14 cellular contexts compared by ENCODE assay signal in the genomic region with DNA sequence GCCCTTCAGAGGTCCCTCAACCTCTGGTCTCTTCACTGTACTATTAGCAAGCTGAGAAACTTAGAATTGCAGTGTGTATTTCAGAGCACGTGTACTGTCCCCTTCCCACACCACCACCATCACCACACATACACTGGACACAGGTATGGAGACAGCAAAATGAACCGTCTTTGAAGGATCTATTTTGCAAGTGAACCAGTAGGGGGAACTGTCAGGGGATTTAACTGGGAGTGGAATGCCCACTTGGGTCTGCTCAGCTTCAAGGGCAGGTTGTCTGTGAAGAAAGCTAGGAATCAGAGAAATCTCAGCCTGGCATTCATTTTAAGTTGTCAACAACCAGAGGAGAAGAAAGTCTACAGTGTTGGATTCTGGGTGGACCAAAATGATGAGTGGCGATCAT.
DNase-seq lines count a peak whose midpoint lies in the region; ATAC-seq and TF ChIP-seq lines count a peak whose summit lies in the region.
"Had no signal": no experiment of that assay in that cellular context is flagged by ENCODE, and none has a peak within 500 bp of the region (broad histone marks: within the 10 kb centered on the region; RNA-seq: fewer than 3 reads in every experiment).

No MANE protein-coding gene starts in this region.

- no peak overlapping the region for H3K4ac ChIP-seq in neuronal stem cell (ENCODE audit: low read length)

- peaks cover 10% of the 10 kb centered on the region for H3K4me1 ChIP-seq in GM23338 (ENCODE audit: insufficient read depth)
- peaks cover 26% of the 10 kb centered on the region for H3K4me1 ChIP-seq in hepatocyte (ENCODE audit: insufficient read depth)
- H3K4me1 ChIP-seq in neuronal stem cell (ENCODE audit: control insufficient read depth in 2 of 2, insufficient read depth in 1 of 2, low read depth in 1 of 2, low read length in 2 of 2), result no peaks in the 10 kb centered on the region

- H3K36me3 ChIP-seq in GM23338 (ENCODE audit: insufficient read depth) (no peaks in the 10 kb centered on the region), SU-DHL-6 (ENCODE audit: low read length) (no peaks in the 10 kb centered on the region), hepatocyte (replicated peaks; ENCODE audit: insufficient read depth, low read depth) (no peaks in the 10 kb centered on the region), neuronal stem cell (replicated peaks in 1 of 2; ENCODE audit: control insufficient read depth in 2 of 2, insufficient read depth in 2 of 2, low read length in 2 of 2) (no peaks in the 10 kb centered on the region)
- H3K36me3 ChIP-seq: left lung had no signal

- no peak overlapping the region for H3K4me3 Mint-ChIP-seq in GM23338
- H3K4me3 Mint-ChIP-seq: dendritic cell treated with granulocyte-macrophage colony-stimulating factor and Interleukin-4, amounts not matched to agents 40 ng/mL and 50 ng/mL, for 4 days; T-cell had no signal

- H3K4me1 Mint-ChIP-seq in GM23338, result peaks cover 23% of the 10 kb centered on the region
- H3K4me1 Mint-ChIP-seq: T-cell had no signal

- H2BK5ac ChIP-seq in neuronal stem cell (ENCODE audit: low read length), result no peak overlapping the region

- POLR2A ChIA-PET in AG04450 (lab: Yijun Ruan, JAX), result no interaction called here

- H4K8ac ChIP-seq in neuronal stem cell (ENCODE audit: low read depth, low read length), result no peak overlapping the region

- H3K4me3 ChIP-seq in AG04450 (ENCODE audit: low read depth, low read length) (no peak overlapping the region), GM23338 (no peak overlapping the region), SU-DHL-6 (ENCODE audit: insufficient read depth, low read length, poor library complexity, severe bottlenecking) (no peak overlapping the region), hepatocyte (no peak overlapping the region), neuronal stem cell (ENCODE audit: low read length in 2 of 2) (no peak overlapping the region)
- H3K4me3 ChIP-seq: left lung had no signal

- H3K36me3 Mint-ChIP-seq in GM23338 (ENCODE audit: low read depth), result peaks cover 3% of the 10 kb centered on the region; the same call in 1 of the 3 replicates

- CTCF ChIA-PET in AG04450 (lab: Charles Lee), result no interaction called here

- H3K9ac ChIP-seq in SU-DHL-6 (ENCODE audit: low read length), result no peak overlapping the region
- H3K9ac ChIP-seq in neuronal stem cell (ENCODE audit: low read depth, low read length, poor library complexity), result no peak overlapping the region

- ATAC-seq in GM23338 (peak; percentile 87), GM19328 (IDR thresholded peaks at IDR 0.05; ENCODE audit: unreplicated experiment) (no peak)
- ATAC-seq: left lung; stimulated activated naive CD8-positive, alpha-beta T cell treated with anti-CD3 and anti-CD28 coated beads, Interleukin-15, Interleukin-2, amounts not matched to agents 100 U/mL and 50 U/mL, for 24 hours; T-cell had no signal

- no peak overlapping the region for H2BK120ac ChIP-seq in neuronal stem cell (ENCODE audit: low read depth, low read length)

- H3K79me2 ChIP-seq in GM23338 (replicated peaks; ENCODE audit: insufficient read depth) (no peaks in the 10 kb centered on the region), SU-DHL-6 (ENCODE audit: insufficient read depth, low read length) (no peaks in the 10 kb centered on the region), hepatocyte (peaks cover 3% of the 10 kb centered on the region)

- H3K27ac Mint-ChIP-seq in GM23338, result no peak overlapping the region
- H3K27ac Mint-ChIP-seq: dendritic cell treated with granulocyte-macrophage colony-stimulating factor and Interleukin-4, amounts not matched to agents 40 ng/mL and 50 ng/mL, for 4 days; T-cell had no signal

- H2AFZ ChIP-seq in GM23338 (no peak overlapping the region), SU-DHL-6 (ENCODE audit: low read depth, low read length, severe bottlenecking) (no peak overlapping the region), hepatocyte (no peak overlapping the region), neuronal stem cell (ENCODE audit: low read length) (no peak overlapping the region)

- H3K9me2 ChIP-seq in GM23338 (ENCODE audit: insufficient read depth) (no peaks in the 10 kb centered on the region), SU-DHL-6 (replicated peaks; ENCODE audit: insufficient read depth, low read length) (no peaks in the 10 kb centered on the region), hepatocyte (replicated peaks; ENCODE audit: insufficient read depth) (no peaks in the 10 kb centered on the region)

- no peak overlapping the region for H3K23ac ChIP-seq in neuronal stem cell (ENCODE audit: low read depth, low read length, poor library complexity)

- H3F3A ChIP-seq in GM23338 (replicated peaks; ENCODE audit: low read depth), result no peaks in the 10 kb centered on the region
- no peaks in the 10 kb centered on the region for H3F3A ChIP-seq in SU-DHL-6 (ENCODE audit: insufficient read depth)

- DNase-seq in AG04450 (ENCODE audit: low read depth, low spot score) (no peak), GM23338 (ENCODE audit: low spot score) (peak; percentile 69), hepatocyte (ENCODE audit: low spot score) (peak; percentile 44), neuronal stem cell (ENCODE audit: low spot score) (no peak), GM13977 (ENCODE audit: low spot score) (no peak)
- no peak for DNase-seq in activated T-cell treated with anti-CD3 and anti-CD28 coated beads, Interleukin-2, amount 50 U/mL, for 48 hours
- DNase-seq: activated CD8-positive, alpha-beta memory T cell treated with anti-CD3 and anti-CD28 coated beads, Interleukin-2, amount 50 U/mL, for 48 hours; left lung; NCI-H1105; stimulated activated naive CD8-positive, alpha-beta T cell treated with anti-CD3 and anti-CD28 coated beads, Interleukin-15, Interleukin-2, amounts not matched to agents 100 U/mL and 50 U/mL, for 24 hours; T-cell had no signal

- no peaks in the 10 kb centered on the region for H3K79me1 ChIP-seq in neuronal stem cell (ENCODE audit: low read depth, low read length)

- H3K4me2 ChIP-seq in GM23338 (no peak overlapping the region), SU-DHL-6 (ENCODE audit: low read depth, low read length, poor library complexity, severe bottlenecking) (no peak overlapping the region), hepatocyte (peak overlapping the region; percentile 28), neuronal stem cell (ENCODE audit: insufficient read depth, low read length, poor library complexity, severe bottlenecking) (no peak overlapping the region)

- 62% methylated on average over 3 of the region's 3 CpGs for WGBS in hepatocyte (ENCODE audit: low lambda C conversion rate, missing lambda C conversion rate)
- WGBS in neuronal stem cell (ENCODE audit: extremely low coverage in 2 of 2, insufficient read length in 2 of 2, insufficient replicate concordance in 1 of 2), 2 donors, result no CpG with 5 or more reads among the region's 3 CpGs

- H3K9me3 ChIP-seq in AG04450 (ENCODE audit: control insufficient read depth, insufficient read depth, low read length), result no peaks in the 10 kb centered on the region
- no peaks in the 10 kb centered on the region for H3K9me3 ChIP-seq in SU-DHL-6 (ENCODE audit: insufficient read depth, low read length)
- H3K9me3 ChIP-seq in hepatocyte (ENCODE audit: low read depth), result no peaks in the 10 kb centered on the region
- H3K9me3 ChIP-seq in neuronal stem cell (replicated peaks in 1 of 2; ENCODE audit: control insufficient read depth in 2 of 2, insufficient read depth in 1 of 2, low read depth in 1 of 2, low read length in 2 of 2), result no peaks in the 10 kb centered on the region
- H3K9me3 ChIP-seq: left lung had no signal

- no peak overlapping the region for H3K18ac ChIP-seq in neuronal stem cell (ENCODE audit: low read length)

- no peak overlapping the region for H2BK12ac ChIP-seq in neuronal stem cell (ENCODE audit: low read length)

- H3K14ac ChIP-seq in neuronal stem cell (ENCODE audit: low read length), result no peak overlapping the region

- H4K91ac ChIP-seq in neuronal stem cell (ENCODE audit: low read depth, low read length, poor library complexity), result no peak overlapping the region

- no peak overlapping the region for H3K27ac ChIP-seq in AG04450 (ENCODE audit: low read depth, low read length)
- H3K27ac ChIP-seq in GM23338 (ENCODE audit: low read depth), result no peak overlapping the region
- H3K27ac ChIP-seq in SU-DHL-6 (ENCODE audit: low read depth, low read length), result no peak overlapping the region
- H3K27ac ChIP-seq in hepatocyte, result no peak overlapping the region
- no peak overlapping the region for H3K27ac ChIP-seq in neuronal stem cell (replicated peaks; ENCODE audit: low read length)
- H3K27ac ChIP-seq: left lung had no signal

- no peaks in the 10 kb centered on the region for H3K27me3 ChIP-seq in AG04450 (ENCODE audit: control insufficient read depth, insufficient read depth, low read length)
- H3K27me3 ChIP-seq in GM23338 (ENCODE audit: insufficient read depth), result no peaks in the 10 kb centered on the region
- no peaks in the 10 kb centered on the region; the same call in 1 of the 2 replicates for H3K27me3 ChIP-seq in SU-DHL-6 (ENCODE audit: low read length)
- H3K27me3 ChIP-seq in hepatocyte, result no peaks in the 10 kb centered on the region
- H3K27me3 ChIP-seq in neuronal stem cell (ENCODE audit: control insufficient read depth in 3 of 3, insufficient read depth in 3 of 3, low read depth in 1 of 3, low read length in 3 of 3), result no peaks in the 10 kb centered on the region
- H3K27me3 ChIP-seq: left lung had no signal

- H3K9me3 Mint-ChIP-seq in GM23338, result peaks cover 6% of the 10 kb centered on the region; the same call in 2 of the 3 replicates

- in situ Hi-C loops in GM13977 (cut with MboI; ENCODE audit: low pct_unique_long_range_greater_than_20kb, low sequenced_read_pairs, unreplicated experiment), result no loop called here

- TF ChIP-seq CTCF in AG04450 (IDR thresholded peaks at IDR 0.05; ENCODE audit: low read depth, low read length) (peak; percentile 25; the same call in 1 of the 2 replicates), GM23338 (conservative IDR thresholded peaks at IDR 0.05; ENCODE audit: low read depth in 2 of 2) (peak; percentile 58 to 68), SU-DHL-6 (IDR thresholded peaks at IDR 0.05; ENCODE audit: insufficient read depth, low read length, poor library complexity, severe bottlenecking) (peak; percentile 12), hepatocyte (IDR thresholded peaks at IDR 0.05; ENCODE audit: poor library complexity) (peak; percentile 38), GM13977 (IDR thresholded peaks at IDR 0.05; ENCODE audit: extremely low read depth, insufficient read depth, missing control alignments) (no peak)

- H3K27me3 Mint-ChIP-seq in GM23338 (ENCODE audit: insufficient read depth, low read depth, poor library complexity), result no peaks in the 10 kb centered on the region

- no peak overlapping the region for H2BK15ac ChIP-seq in neuronal stem cell (ENCODE audit: low read length)

- no peak overlapping the region for H2AK5ac ChIP-seq in neuronal stem cell (ENCODE audit: low read depth, low read length)

- H4K20me1 ChIP-seq in GM23338 (replicated peaks; ENCODE audit: insufficient read depth), result no peaks in the 10 kb centered on the region
- H4K20me1 ChIP-seq in SU-DHL-6 (ENCODE audit: low read depth, low read length), result no peaks in the 10 kb centered on the region
- no peaks in the 10 kb centered on the region for H4K20me1 ChIP-seq in hepatocyte (ENCODE audit: insufficient read depth, poor library complexity, severe bottlenecking)

TF ChIP-seq in GM23338, 12 proteins besides CTCF, POLR2A, EP300 and RAD21:
- no peak for TF ChIP-seq EZH2phosphoT487 (IDR thresholded peaks at IDR 0.05; ENCODE audit: unreplicated experiment)

Comparison
In these comparisons a context has a peak if more than half of its experiments do, and no peak if none do; other contexts are left out.
1. DNase-seq: peak in GM23338 (single experiment) and hepatocyte (single experiment); none in AG04450 (single experiment), activated T-cell treated with anti-CD3 and anti-CD28 coated beads, Interleukin-2, amount 50 U/mL, for 48 hours (0 of 2), neuronal stem cell (single experiment) and GM13977 (single experiment).